In the genomic region with DNA sequence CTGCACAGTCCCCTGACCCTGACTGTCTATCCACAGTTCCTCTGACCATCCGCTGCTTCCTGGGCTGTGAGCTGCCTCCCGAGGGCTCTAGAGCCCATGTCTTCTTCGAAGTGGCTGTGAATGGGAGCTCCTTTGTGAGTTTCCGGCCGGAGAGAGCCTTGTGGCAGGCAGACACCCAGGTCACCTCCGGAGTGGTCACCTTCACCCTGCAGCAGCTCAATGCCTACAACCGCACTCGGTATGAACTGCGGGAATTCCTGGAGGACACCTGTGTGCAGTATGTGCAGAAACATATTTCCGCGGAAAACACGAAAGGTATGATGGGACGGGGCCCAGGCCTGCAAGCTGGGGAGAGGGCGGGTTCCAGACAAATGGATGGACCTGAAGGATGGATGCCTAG, we compare ENCODE assay signal across 16 cellular contexts. TPM values are rescaled to one million over a fixed set of nuclear protein-coding genes. Genes with fewer than 3 reads are reported as not detected.
DNase-seq lines count a peak whose midpoint lies in the region; TF ChIP-seq lines count a peak whose summit lies in the region.
"Had no signal": no experiment of that assay in that cellular context is flagged by ENCODE, and none has a peak within 500 bp of the region (broad histone marks: within the 10 kb centered on the region; RNA-seq: fewer than 3 reads in every experiment).

No MANE protein-coding gene starts in this region.

- no peak overlapping the region for H4K91ac ChIP-seq in trophoblast cell (ENCODE audit: low read depth, low read length)

- H3K14ac ChIP-seq in trophoblast cell (ENCODE audit: low read length): no peak overlapping the region

- intact Hi-C loops in Caco-2 (cut with micrococcal nuclease; ENCODE audit: unreplicated experiment): no loop called here

- no peak overlapping the region for H2BK12ac ChIP-seq in trophoblast cell (ENCODE audit: low read length)

- H3K36me3 Mint-ChIP-seq in Caco-2 (ENCODE audit: insufficient read depth, unreplicated experiment): peaks cover 6% of the 10 kb centered on the region
- peaks cover 52% of the 10 kb centered on the region for H3K36me3 Mint-ChIP-seq in endothelial cell (ENCODE audit: low read depth, unreplicated experiment)

- H3K27ac Mint-ChIP-seq in Caco-2 (ENCODE audit: unreplicated experiment) (peak overlapping the region; percentile 9), endothelial cell (ENCODE audit: unreplicated experiment) (no peak overlapping the region)
- H3K27ac Mint-ChIP-seq: CD4-positive, alpha-beta memory T cell; GM23338; H9 had no signal

- H3K36me3 ChIP-seq in Caco-2 (ENCODE audit: control insufficient read depth, insufficient read depth, low read length): no peaks in the 10 kb centered on the region
- peaks cover 0 to 2% of the 10 kb centered on the region in 2 experiments for H3K36me3 ChIP-seq in trophoblast cell (ENCODE audit: control insufficient read depth in 1 of 2, insufficient read depth in 2 of 2, low read length in 2 of 2)

- no peaks in the 10 kb centered on the region for H3K9me3 Mint-ChIP-seq in Caco-2 (ENCODE audit: unreplicated experiment)
- no peaks in the 10 kb centered on the region for H3K9me3 Mint-ChIP-seq in endothelial cell (ENCODE audit: unreplicated experiment)
- H3K9me3 Mint-ChIP-seq: CD4-positive, alpha-beta memory T cell; GM23338; H9 had no signal

- H3K4me1 ChIP-seq in Caco-2 (peaks cover 50% of the 10 kb centered on the region), trophoblast cell (ENCODE audit: control insufficient read depth in 1 of 2, insufficient read depth in 2 of 2, low read length in 2 of 2) (peaks cover 4% of the 10 kb centered on the region in 2 experiments)

- no peak overlapping the region for H3K4ac ChIP-seq in trophoblast cell (ENCODE audit: low read depth, low read length)

- no peaks in the 10 kb centered on the region for H3K79me1 ChIP-seq in trophoblast cell (ENCODE audit: low read length)

- H3K4me3 ChIP-seq in Caco-2 (ENCODE audit: low read depth, low read length): no peak overlapping the region
- no peak overlapping the region for H3K4me3 ChIP-seq in trophoblast cell (ENCODE audit: low read depth, low read length)
- H3K4me3 ChIP-seq: BLaER1, GM23338 had no signal

- H4K12ac ChIP-seq in trophoblast cell (ENCODE audit: low read depth, low read length): no peak overlapping the region

- H3K27me3 Mint-ChIP-seq in Caco-2 (ENCODE audit: insufficient read depth, unreplicated experiment): no peaks in the 10 kb centered on the region
- H3K27me3 Mint-ChIP-seq in endothelial cell (ENCODE audit: unreplicated experiment): peaks cover 6% of the 10 kb centered on the region
- H3K27me3 Mint-ChIP-seq: CD4-positive, alpha-beta memory T cell had no signal

- H3K27ac ChIP-seq in RWPE1 (peak overlapping the region; percentile 22), trophoblast cell (ENCODE audit: low read depth, low read length) (no peak overlapping the region)
- H3K27ac ChIP-seq: BLaER1 had no signal

- H3K4me3 Mint-ChIP-seq in Caco-2 (ENCODE audit: unreplicated experiment) (no peak overlapping the region), endothelial cell (ENCODE audit: unreplicated experiment) (peak overlapping the region; percentile 59)
- H3K4me3 Mint-ChIP-seq: CD14-positive monocyte; CD4-positive, alpha-beta memory T cell; GM23338; H9 had no signal

- H3K4me1 Mint-ChIP-seq in Caco-2 (ENCODE audit: low read depth, unreplicated experiment): peaks cover 57% of the 10 kb centered on the region
- peaks cover 39% of the 10 kb centered on the region for H3K4me1 Mint-ChIP-seq in endothelial cell (ENCODE audit: unreplicated experiment)

- POLR2A ChIA-PET in Caco-2 (lab: Charles Lee) (no interaction called here), RWPE1 (lab: Yijun Ruan, JAX; ENCODE audit: low non-redundant PET) (interaction anchor here (1.3 kb wide), 1 partner anchor 29 kb away, joined by 3 read pairs; the partner anchor contains the start of gene EDEM2)

- no peak overlapping the region for H4K8ac ChIP-seq in trophoblast cell (ENCODE audit: low read depth, low read length)

- TF ChIP-seq CTCF in Caco-2 (IDR thresholded peaks at IDR 0.05; ENCODE audit: insufficient read depth in 1 of 2, low read depth in 1 of 2, low read length in 1 of 2, severe bottlenecking in 1 of 2, unreplicated experiment in 1 of 2) (no peak), RWPE1 (conservative IDR thresholded peaks at IDR 0.05; ENCODE audit: low read depth) (no peak), endothelial cell (IDR thresholded peaks at IDR 0.05; ENCODE audit: unreplicated experiment) (no peak)

- H3K9me3 ChIP-seq in Caco-2 (no peaks in the 10 kb centered on the region), trophoblast cell (ENCODE audit: insufficient read depth, low read depth, low read length) (peaks cover 2% of the 10 kb centered on the region)
- H3K9me3 ChIP-seq: BLaER1 had no signal

- no peak overlapping the region for H2BK5ac ChIP-seq in trophoblast cell (ENCODE audit: low read depth, low read length, poor library complexity)

- H3K9ac ChIP-seq in trophoblast cell (ENCODE audit: low read length): no peak overlapping the region
- H3K9ac ChIP-seq: BLaER1 had no signal

- no peak overlapping the region for H3K23ac ChIP-seq in trophoblast cell (ENCODE audit: low read length)

- no TSS peak for BruUV-seq in Caco-2 (replicated peaks; lab: Mats Ljungman, UMichigan)

- H2AFZ ChIP-seq in trophoblast cell (ENCODE audit: insufficient read depth, low read length, poor library complexity): no peak overlapping the region
- H2AFZ ChIP-seq: GM23338 had no signal

- H3K79me2 ChIP-seq in trophoblast cell (ENCODE audit: control insufficient read depth, insufficient read depth, low read length, poor library complexity): no peaks in the 10 kb centered on the region

- CTCF ChIA-PET in Caco-2 (lab: Charles Lee) (interaction anchor here (0.6 to 1.6 kb wide), 3 partner anchors 29 to 80 kb away, joined by 3 to 6 read pairs (median 6); partner anchors contain the start of gene EDEM2), RWPE1 (lab: Yijun Ruan, JAX) (no interaction called here)

- H3K18ac ChIP-seq in trophoblast cell (ENCODE audit: low read length): no peak overlapping the region

- no CpG with 5 or more reads among the region's 14 CpGs for WGBS in trophoblast cell (ENCODE audit: extremely low coverage, insufficient coverage, insufficient read length)

- DNase-seq in Caco-2 (no peak), RWPE1 (ENCODE audit: low spot score) (no peak), endothelial cell (ENCODE audit: low spot score) (no peak), trophoblast cell (no peak), nucleus accumbens (lab: John Stamatoyannopoulos, UW) (no peak), iPS-NIHi7 (ENCODE audit: extremely low spot score) (no peak), activated gamma-delta T cell (lab: John Stamatoyannopoulos, UW) (no peak)
- DNase-seq: 8988T; Calu3; CD4-positive, alpha-beta memory T cell; DMS79 treated with DMSO at 0.1 percent for 48 hours; GF-D8; H9 had no signal

- no peak overlapping the region for H3K4me2 ChIP-seq in trophoblast cell (ENCODE audit: low read length)
- H3K4me2 ChIP-seq: BLaER1, GM23338 had no signal

- H3K27me3 ChIP-seq in Caco-2 (replicated peaks; ENCODE audit: control insufficient read depth, insufficient read depth, low read length) (no peaks in the 10 kb centered on the region), trophoblast cell (ENCODE audit: insufficient read depth, low read length) (no peaks in the 10 kb centered on the region)
- H3K27me3 ChIP-seq: BLaER1 had no signal

- no peak overlapping the region for H2BK120ac ChIP-seq in trophoblast cell (ENCODE audit: insufficient read depth, low read length, poor library complexity)

- H2AK5ac ChIP-seq in trophoblast cell (ENCODE audit: low read length): peak overlapping the region; percentile 43

RNA-seq across cellular contexts. Expression of gene PROCR, which starts 4.3 kb away (rescaled TPM):
- 4.0 and 4.7 TPM in 2 replicates for total RNA-seq in Caco-2 (2022)
- total RNA-seq in endothelial cell (ENCODE audit: unreplicated experiment): 254 TPM
- polyA plus RNA-seq in trophoblast cell (2013): 17.1 and 18.6 TPM in 2 replicates

RNA-seq across cellular contexts. Expression of gene EDEM2, which starts 29.0 kb away (rescaled TPM):
- total RNA-seq in Caco-2 (2022) (41.2 and 42.4 TPM in 2 replicates), endothelial cell (ENCODE audit: unreplicated experiment) (43.5 TPM)
- polyA plus RNA-seq in trophoblast cell (2013): 34.7 and 35.9 TPM in 2 replicates

RNA-seq across cellular contexts. Expression of gene MMP24, which starts 50.4 kb away (rescaled TPM):
- total RNA-seq in Caco-2 (2022) (13.0 and 15.6 TPM in 2 replicates), endothelial cell (ENCODE audit: unreplicated experiment) (9.1 TPM)
- polyA plus RNA-seq in trophoblast cell (2013): 1.1 and 1.2 TPM in 2 replicates

Comparison
In these comparisons a context has a peak if more than half of its experiments do, and no peak if none do; other contexts are left out.
1. RNA of gene PROCR, which starts 4.3 kb away (total RNA-seq): 254 TPM in endothelial cell (single experiment); 4.0 to 4.7 TPM in Caco-2; every median in the first group is over 10 times any median in the second.